Comparison of ENCODE assay signal across 1 cellular context in the genomic region with DNA sequence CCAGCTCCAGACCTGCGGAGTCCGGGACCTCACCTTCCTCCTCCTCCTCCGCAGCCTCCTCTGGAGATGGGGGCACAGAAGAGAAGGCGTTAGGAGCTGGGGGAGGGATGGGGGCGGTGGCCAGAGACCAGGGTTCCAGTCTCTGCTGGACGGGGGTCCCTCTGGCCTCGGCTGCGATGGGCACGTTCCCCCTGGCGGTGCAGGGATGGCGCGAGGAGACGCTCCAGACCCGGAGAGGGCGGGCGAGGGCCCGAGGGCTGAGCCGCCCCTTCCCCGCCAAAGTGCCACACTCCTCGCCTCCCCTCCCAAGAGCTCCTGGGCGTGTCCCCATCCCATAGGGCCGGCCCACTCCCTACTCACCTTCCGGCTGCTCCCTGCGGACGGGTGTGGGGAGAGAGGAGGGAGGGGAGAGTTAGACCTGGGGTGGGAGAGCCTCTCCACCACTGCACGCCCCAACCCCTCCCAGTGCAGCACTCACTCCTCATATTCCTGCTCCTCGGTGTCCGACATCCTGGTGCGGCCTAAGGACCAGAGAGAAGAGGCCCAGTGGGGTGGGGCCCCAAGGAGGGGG.
A peak's percentile ranks its signal among the peaks of the same experiment; 100 is the strongest.
TF ChIP-seq lines count a peak whose summit lies in the region.

No MANE protein-coding gene starts in this region.

TF ChIP-seq in HEK293, 187 proteins besides CTCF, POLR2A, EP300 and RAD21 (continued from another document and continues in another):
- TF ChIP-seq, protein P1, sequence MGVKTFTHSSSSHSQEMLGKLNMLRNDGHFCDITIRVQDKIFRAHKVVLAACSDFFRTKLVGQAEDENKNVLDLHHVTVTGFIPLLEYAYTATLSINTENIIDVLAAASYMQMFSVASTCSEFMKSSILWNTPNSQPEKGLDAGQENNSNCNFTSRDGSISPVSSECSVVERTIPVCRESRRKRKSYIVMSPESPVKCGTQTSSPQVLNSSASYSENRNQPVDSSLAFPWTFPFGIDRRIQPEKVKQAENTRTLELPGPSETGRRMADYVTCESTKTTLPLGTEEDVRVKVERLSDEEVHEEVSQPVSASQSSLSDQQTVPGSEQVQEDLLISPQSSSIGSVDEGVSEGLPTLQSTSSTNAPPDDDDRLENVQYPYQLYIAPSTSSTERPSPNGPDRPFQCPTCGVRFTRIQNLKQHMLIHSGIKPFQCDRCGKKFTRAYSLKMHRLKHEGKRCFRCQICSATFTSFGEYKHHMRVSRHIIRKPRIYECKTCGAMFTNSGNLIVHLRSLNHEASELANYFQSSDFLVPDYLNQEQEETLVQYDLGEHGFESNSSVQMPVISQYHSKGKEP (tag by site-specific recombination; IDR thresholded peaks at IDR 0.05): no peak
- TF ChIP-seq ZNF747 (tag by site-specific recombination; IDR thresholded peaks at IDR 0.05) (no peak), ZNF37A (tag by site-specific recombination; IDR thresholded peaks at IDR 0.05) (no peak), SCRT2 (tag by site-specific recombination; IDR thresholded peaks at IDR 0.05) (no peak), ZNF335 (tag by site-specific recombination; conservative IDR thresholded peaks at IDR 0.05) (peak; percentile 7; the same call in 1 of the 2 replicates), TRIM28 (IDR thresholded peaks at IDR 0.05; ENCODE audit: borderline replicate concordance, low read length) (no peak), ZNF660 (tag by site-specific recombination; IDR thresholded peaks at IDR 0.05) (no peak), ZNF138 (tag by site-specific recombination; IDR thresholded peaks at IDR 0.05; ENCODE audit: borderline replicate concordance) (no peak), ZNF843 (tag by site-specific recombination; IDR thresholded peaks at IDR 0.05) (no peak; the same call in 1 of the 2 replicates), ZNF48 (tag by site-specific recombination; IDR thresholded peaks at IDR 0.05) (no peak), ZNF521 (tag by site-specific recombination; IDR thresholded peaks at IDR 0.05) (no peak), ZNF548 (tag by site-specific recombination; IDR thresholded peaks at IDR 0.05) (no peak), ZNF266 (tag by site-specific recombination; IDR thresholded peaks at IDR 0.05; ENCODE audit: low read depth) (no peak), HOXD13 (CRISPR knock-in tag; IDR thresholded peaks at IDR 0.05; ENCODE audit: borderline replicate concordance) (no peak), ZNF391 (tag by site-specific recombination; IDR thresholded peaks at IDR 0.05; ENCODE audit: borderline replicate concordance, low read depth) (no peak), ZNF654 (tag by site-specific recombination; IDR thresholded peaks at IDR 0.05; ENCODE audit: low read depth) (no peak), KLF9 (tag by site-specific recombination; IDR thresholded peaks at IDR 0.05; ENCODE audit: low read depth) (peak; percentile 84), ZNF169 (tag by site-specific recombination; IDR thresholded peaks at IDR 0.05) (no peak), ZNF354C (tag by site-specific recombination; IDR thresholded peaks at IDR 0.05; ENCODE audit: borderline replicate concordance, low read depth) (no peak), ZNF776 (tag by site-specific recombination; IDR thresholded peaks at IDR 0.05; ENCODE audit: borderline replicate concordance) (no peak), ZNF146 (tag by site-specific recombination; IDR thresholded peaks at IDR 0.05) (no peak), ZNF670 (tag by site-specific recombination; IDR thresholded peaks at IDR 0.05; ENCODE audit: low read depth) (no peak), ZNF549 (tag by site-specific recombination; IDR thresholded peaks at IDR 0.05) (no peak), FEZF1 (tag by site-specific recombination; IDR thresholded peaks at IDR 0.05) (0 out of 2 replicates have a peak, but pooled peaks have one; percentile 22), ZBTB8A (tag by site-specific recombination; IDR thresholded peaks at IDR 0.05) (peak; percentile 59), KLF10 (tag by site-specific recombination; IDR thresholded peaks at IDR 0.05) (no peak), ZNF426 (tag by site-specific recombination; IDR thresholded peaks at IDR 0.05) (no peak), ZNF140 (tag by site-specific recombination; IDR thresholded peaks at IDR 0.05) (no peak), ZXDB (tag by site-specific recombination; IDR thresholded peaks at IDR 0.05) (no peak; the same call in 1 of the 2 replicates), ZNF707 (tag by site-specific recombination; IDR thresholded peaks at IDR 0.05) (no peak), ZNF174 (tag by site-specific recombination; IDR thresholded peaks at IDR 0.05) (no peak), ZNF341 (tag by site-specific recombination; IDR thresholded peaks at IDR 0.05; ENCODE audit: low read depth) (peak; percentile 62), ZNF624 (tag by site-specific recombination; IDR thresholded peaks at IDR 0.05) (no peak), ZNF114 (tag by site-specific recombination; IDR thresholded peaks at IDR 0.05) (no peak), ZNF514 (tag by site-specific recombination; IDR thresholded peaks at IDR 0.05) (no peak), KLF16 (tag by site-specific recombination; IDR thresholded peaks at IDR 0.05) (no peak; the same call in 1 of the 2 replicates), ZNF626 (tag by site-specific recombination; IDR thresholded peaks at IDR 0.05) (no peak), ZNF600 (tag by site-specific recombination; IDR thresholded peaks at IDR 0.05) (no peak), ZNF701 (tag by site-specific recombination; IDR thresholded peaks at IDR 0.05) (no peak), HOXA7 (CRISPR knock-in tag; IDR thresholded peaks at IDR 0.05; ENCODE audit: borderline replicate concordance) (no peak)
- TF ChIP-seq, protein P2, sequence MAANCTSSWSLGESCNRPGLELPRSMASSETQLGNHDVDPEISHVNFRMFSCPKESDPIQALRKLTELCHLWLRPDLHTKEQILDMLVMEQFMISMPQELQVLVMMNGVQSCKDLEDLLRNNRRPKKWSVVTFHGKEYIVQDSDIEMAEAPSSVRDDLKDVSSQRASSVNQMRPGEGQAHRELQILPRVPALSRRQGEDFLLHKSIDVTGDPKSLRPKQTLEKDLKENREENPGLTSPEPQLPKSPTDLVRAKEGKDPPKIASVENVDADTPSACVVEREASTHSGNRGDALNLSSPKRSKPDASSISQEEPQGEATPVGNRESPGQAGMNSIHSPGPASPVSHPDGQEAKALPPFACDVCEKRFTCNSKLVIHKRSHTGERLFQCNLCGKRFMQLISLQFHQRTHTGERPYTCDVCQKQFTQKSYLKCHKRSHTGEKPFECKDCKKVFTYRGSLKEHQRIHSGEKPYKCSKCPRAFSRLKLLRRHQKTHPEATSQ (tag by site-specific recombination; IDR thresholded peaks at IDR 0.05): no peak
- TF ChIP-seq, protein P3, sequence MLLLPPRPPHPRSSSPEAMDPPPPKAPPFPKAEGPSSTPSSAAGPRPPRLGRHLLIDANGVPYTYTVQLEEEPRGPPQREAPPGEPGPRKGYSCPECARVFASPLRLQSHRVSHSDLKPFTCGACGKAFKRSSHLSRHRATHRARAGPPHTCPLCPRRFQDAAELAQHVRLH (tag by site-specific recombination; IDR thresholded peaks at IDR 0.05): no peak
- TF ChIP-seq, protein P4, sequence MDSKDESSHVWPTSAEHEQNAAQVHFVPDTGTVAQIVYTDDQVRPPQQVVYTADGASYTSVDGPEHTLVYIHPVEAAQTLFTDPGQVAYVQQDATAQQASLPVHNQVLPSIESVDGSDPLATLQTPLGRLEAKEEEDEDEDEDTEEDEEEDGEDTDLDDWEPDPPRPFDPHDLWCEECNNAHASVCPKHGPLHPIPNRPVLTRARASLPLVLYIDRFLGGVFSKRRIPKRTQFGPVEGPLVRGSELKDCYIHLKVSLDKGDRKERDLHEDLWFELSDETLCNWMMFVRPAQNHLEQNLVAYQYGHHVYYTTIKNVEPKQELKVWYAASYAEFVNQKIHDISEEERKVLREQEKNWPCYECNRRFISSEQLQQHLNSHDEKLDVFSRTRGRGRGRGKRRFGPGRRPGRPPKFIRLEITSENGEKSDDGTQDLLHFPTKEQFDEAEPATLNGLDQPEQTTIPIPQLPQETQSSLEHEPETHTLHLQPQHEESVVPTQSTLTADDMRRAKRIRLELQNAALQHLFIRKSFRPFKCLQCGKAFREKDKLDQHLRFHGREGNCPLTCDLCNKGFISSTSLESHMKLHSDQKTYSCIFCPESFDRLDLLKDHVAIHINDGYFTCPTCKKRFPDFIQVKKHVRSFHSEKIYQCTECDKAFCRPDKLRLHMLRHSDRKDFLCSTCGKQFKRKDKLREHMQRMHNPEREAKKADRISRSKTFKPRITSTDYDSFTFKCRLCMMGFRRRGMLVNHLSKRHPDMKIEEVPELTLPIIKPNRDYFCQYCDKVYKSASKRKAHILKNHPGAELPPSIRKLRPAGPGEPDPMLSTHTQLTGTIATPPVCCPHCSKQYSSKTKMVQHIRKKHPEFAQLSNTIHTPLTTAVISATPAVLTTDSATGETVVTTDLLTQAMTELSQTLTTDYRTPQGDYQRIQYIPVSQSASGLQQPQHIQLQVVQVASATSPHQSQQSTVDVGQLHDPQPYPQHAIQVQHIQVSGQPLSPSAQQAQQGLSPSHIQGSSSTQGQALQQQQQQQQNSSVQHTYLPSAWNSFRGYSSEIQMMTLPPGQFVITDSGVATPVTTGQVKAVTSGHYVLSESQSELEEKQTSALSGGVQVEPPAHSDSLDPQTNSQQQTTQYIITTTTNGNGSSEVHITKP (tag by site-specific recombination; IDR thresholded peaks at IDR 0.05): peak; percentile 91
- TF ChIP-seq, protein P5, sequence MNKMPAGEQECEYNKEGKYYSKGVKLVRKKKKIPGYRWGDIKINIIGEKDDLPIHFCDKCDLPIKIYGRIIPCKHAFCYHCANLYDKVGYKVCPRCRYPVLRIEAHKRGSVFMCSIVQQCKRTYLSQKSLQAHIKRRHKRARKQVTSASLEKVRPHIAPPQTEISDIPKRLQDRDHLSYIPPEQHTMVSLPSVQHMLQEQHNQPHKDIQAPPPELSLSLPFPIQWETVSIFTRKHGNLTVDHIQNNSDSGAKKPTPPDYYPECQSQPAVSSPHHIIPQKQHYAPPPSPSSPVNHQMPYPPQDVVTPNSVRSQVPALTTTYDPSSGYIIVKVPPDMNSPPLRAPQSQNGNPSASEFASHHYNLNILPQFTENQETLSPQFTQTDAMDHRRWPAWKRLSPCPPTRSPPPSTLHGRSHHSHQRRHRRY (tag by site-specific recombination; IDR thresholded peaks at IDR 0.05): no peak
- TF ChIP-seq, protein P6, sequence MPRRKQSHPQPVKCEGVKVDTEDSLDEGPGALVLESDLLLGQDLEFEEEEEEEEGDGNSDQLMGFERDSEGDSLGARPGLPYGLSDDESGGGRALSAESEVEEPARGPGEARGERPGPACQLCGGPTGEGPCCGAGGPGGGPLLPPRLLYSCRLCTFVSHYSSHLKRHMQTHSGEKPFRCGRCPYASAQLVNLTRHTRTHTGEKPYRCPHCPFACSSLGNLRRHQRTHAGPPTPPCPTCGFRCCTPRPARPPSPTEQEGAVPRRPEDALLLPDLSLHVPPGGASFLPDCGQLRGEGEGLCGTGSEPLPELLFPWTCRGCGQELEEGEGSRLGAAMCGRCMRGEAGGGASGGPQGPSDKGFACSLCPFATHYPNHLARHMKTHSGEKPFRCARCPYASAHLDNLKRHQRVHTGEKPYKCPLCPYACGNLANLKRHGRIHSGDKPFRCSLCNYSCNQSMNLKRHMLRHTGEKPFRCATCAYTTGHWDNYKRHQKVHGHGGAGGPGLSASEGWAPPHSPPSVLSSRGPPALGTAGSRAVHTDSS (tag by site-specific recombination; IDR thresholded peaks at IDR 0.05): peak; percentile 39; the same call in 1 of the 2 replicates
- TF ChIP-seq, protein P7, sequence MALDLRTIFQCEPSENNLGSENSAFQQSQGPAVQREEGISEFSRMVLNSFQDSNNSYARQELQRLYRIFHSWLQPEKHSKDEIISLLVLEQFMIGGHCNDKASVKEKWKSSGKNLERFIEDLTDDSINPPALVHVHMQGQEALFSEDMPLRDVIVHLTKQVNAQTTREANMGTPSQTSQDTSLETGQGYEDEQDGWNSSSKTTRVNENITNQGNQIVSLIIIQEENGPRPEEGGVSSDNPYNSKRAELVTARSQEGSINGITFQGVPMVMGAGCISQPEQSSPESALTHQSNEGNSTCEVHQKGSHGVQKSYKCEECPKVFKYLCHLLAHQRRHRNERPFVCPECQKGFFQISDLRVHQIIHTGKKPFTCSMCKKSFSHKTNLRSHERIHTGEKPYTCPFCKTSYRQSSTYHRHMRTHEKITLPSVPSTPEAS (tag by site-specific recombination; IDR thresholded peaks at IDR 0.05): no peak
- TF ChIP-seq, protein P8, sequence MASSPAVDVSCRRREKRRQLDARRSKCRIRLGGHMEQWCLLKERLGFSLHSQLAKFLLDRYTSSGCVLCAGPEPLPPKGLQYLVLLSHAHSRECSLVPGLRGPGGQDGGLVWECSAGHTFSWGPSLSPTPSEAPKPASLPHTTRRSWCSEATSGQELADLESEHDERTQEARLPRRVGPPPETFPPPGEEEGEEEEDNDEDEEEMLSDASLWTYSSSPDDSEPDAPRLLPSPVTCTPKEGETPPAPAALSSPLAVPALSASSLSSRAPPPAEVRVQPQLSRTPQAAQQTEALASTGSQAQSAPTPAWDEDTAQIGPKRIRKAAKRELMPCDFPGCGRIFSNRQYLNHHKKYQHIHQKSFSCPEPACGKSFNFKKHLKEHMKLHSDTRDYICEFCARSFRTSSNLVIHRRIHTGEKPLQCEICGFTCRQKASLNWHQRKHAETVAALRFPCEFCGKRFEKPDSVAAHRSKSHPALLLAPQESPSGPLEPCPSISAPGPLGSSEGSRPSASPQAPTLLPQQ (tag by site-specific recombination; IDR thresholded peaks at IDR 0.05): 0 out of 2 replicates have a peak, but pooled peaks have one; percentile 17
- TF ChIP-seq, protein P9, sequence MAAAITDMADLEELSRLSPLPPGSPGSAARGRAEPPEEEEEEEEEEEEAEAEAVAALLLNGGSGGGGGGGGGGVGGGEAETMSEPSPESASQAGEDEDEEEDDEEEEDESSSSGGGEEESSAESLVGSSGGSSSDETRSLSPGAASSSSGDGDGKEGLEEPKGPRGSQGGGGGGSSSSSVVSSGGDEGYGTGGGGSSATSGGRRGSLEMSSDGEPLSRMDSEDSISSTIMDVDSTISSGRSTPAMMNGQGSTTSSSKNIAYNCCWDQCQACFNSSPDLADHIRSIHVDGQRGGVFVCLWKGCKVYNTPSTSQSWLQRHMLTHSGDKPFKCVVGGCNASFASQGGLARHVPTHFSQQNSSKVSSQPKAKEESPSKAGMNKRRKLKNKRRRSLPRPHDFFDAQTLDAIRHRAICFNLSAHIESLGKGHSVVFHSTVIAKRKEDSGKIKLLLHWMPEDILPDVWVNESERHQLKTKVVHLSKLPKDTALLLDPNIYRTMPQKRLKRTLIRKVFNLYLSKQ (tag by site-specific recombination; IDR thresholded peaks at IDR 0.05; ENCODE audit: borderline replicate concordance): no peak
- TF ChIP-seq, protein P10, sequence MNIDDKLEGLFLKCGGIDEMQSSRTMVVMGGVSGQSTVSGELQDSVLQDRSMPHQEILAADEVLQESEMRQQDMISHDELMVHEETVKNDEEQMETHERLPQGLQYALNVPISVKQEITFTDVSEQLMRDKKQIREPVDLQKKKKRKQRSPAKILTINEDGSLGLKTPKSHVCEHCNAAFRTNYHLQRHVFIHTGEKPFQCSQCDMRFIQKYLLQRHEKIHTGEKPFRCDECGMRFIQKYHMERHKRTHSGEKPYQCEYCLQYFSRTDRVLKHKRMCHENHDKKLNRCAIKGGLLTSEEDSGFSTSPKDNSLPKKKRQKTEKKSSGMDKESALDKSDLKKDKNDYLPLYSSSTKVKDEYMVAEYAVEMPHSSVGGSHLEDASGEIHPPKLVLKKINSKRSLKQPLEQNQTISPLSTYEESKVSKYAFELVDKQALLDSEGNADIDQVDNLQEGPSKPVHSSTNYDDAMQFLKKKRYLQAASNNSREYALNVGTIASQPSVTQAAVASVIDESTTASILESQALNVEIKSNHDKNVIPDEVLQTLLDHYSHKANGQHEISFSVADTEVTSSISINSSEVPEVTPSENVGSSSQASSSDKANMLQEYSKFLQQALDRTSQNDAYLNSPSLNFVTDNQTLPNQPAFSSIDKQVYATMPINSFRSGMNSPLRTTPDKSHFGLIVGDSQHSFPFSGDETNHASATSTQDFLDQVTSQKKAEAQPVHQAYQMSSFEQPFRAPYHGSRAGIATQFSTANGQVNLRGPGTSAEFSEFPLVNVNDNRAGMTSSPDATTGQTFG (tag by site-specific recombination; IDR thresholded peaks at IDR 0.05; ENCODE audit: borderline replicate concordance): no peak
